Comparison of ENCODE assay signal across 8 cellular contexts in genomic region chr12:132413931-132414588, GRCh38.
DNase-seq lines count a peak whose midpoint lies in the region; ATAC-seq and TF ChIP-seq lines count a peak whose summit lies in the region.

No MANE protein-coding gene starts in this region.

- intact Hi-C loops in right cardiac atrium (cut with DNase I): loop anchor here (2.0 to 10.0 kb wide), 4 partner anchors 111 to 259 kb away; partner anchors contain the start of gene P2RX2 (in 1 of the 4)

- H3F3A ChIP-seq in SK-N-SH (replicated peaks; ENCODE audit: insufficient read depth): no peaks in the 10 kb centered on the region

- H3K9me3 ChIP-seq in SK-N-SH (no peaks in the 10 kb centered on the region), right cardiac atrium (ENCODE audit: control insufficient read depth, low read length) (no peaks in the 10 kb centered on the region)

- H3K9me2 ChIP-seq in SK-N-SH: no peaks in the 10 kb centered on the region

- H3K9ac ChIP-seq in SK-N-SH: no peak overlapping the region

- no peak overlapping the region for H3K4me2 ChIP-seq in SK-N-SH

- WGBS in SK-N-SH (ENCODE audit: low lambda C conversion rate): 19% methylated on average over 8 of the region's 36 CpGs
- WGBS in right cardiac atrium: 36% methylated on average over 36 of the region's 36 CpGs

- H2AFZ ChIP-seq in SK-N-SH (ENCODE audit: low read depth): no peak overlapping the region

- H3K79me2 ChIP-seq in SK-N-SH (ENCODE audit: insufficient read depth): no peaks in the 10 kb centered on the region

- H3K27ac ChIP-seq in SK-N-SH (ENCODE audit: low read depth in 2 of 2, low read length in 1 of 2) (no peak overlapping the region), right cardiac atrium (ENCODE audit: low read length) (no peak overlapping the region)

- ATAC-seq in right cardiac atrium (peak in 1 of 2 donors; percentile 12), HG02970 (IDR thresholded peaks at IDR 0.05; ENCODE audit: low FRiP score, unreplicated experiment) (no peak), HG03139 (IDR thresholded peaks at IDR 0.05; ENCODE audit: unreplicated experiment) (no peak)

- H3K4me3 ChIP-seq in SK-N-SH (ENCODE audit: low read depth in 2 of 2, low read length in 1 of 2) (no peak overlapping the region; a peak in 1 of 4 replicates), right cardiac atrium (ENCODE audit: low read length) (no peak overlapping the region)

- TF ChIP-seq RAD21 in SK-N-SH (IDR thresholded peaks at IDR 0.05; ENCODE audit: low read length): peak; percentile 71

- H4K20me1 ChIP-seq in SK-N-SH (ENCODE audit: insufficient read depth): no peaks in the 10 kb centered on the region

- no peaks in the 10 kb centered on the region; a peak in 1 of 4 replicates for H3K4me1 ChIP-seq in SK-N-SH (ENCODE audit: control insufficient read depth in 1 of 2, insufficient read depth in 2 of 2, low read depth in 1 of 2, low read length in 1 of 2)
- H3K4me1 ChIP-seq in right cardiac atrium (ENCODE audit: control insufficient read depth, insufficient read depth, low read length): no peaks in the 10 kb centered on the region

- no peak for TF ChIP-seq EP300 in SK-N-SH (IDR thresholded peaks at IDR 0.05; ENCODE audit: borderline replicate concordance in 1 of 2, low read depth in 1 of 2, low read length in 1 of 2)

- CTCF ChIA-PET in SK-N-SH (lab: Yijun Ruan, JAX): interaction anchor here (0.6 to 8.2 kb wide), 105 partner anchors 9 to 345 kb away, joined by 3 to 149 read pairs (median 5); partner anchors contain the start of genes LRCOL1 and P2RX2

- POLR2A ChIA-PET in SK-N-SH (lab: Yijun Ruan, JAX): interaction anchor here (0.8 to 1.0 kb wide), 2 partner anchors 204 to 260 kb away, joined by 3 to 4 read pairs; partner anchors contain the start of gene P2RX2

- peak; percentile 57 for TF ChIP-seq CTCF in SK-N-SH (IDR thresholded peaks at IDR 0.05)

- peak; percentile 19 for DNase-seq in stimulated activated CD4-positive, alpha-beta T cell treated with anti-CD3 and anti-CD28 coated beads, Interleukin-4, amount 100 ng/mL, for 24 hours
- no peak for DNase-seq in stimulated activated CD4-positive, alpha-beta T cell treated with anti-CD3 and anti-CD28 coated beads, Interleukin-4, amount 100 ng/mL, for 1 hour
- peak; percentile 81 for DNase-seq in SK-N-SH
- DNase-seq in right cardiac atrium: peak in 2 of 3 donors; percentile 41 to 43
- DNase-seq in activated CD8-positive, alpha-beta memory T cell treated with anti-CD3 and anti-CD28 coated beads, Interleukin-2, amount 50 U/mL, for 4 hours: no peak
- no peak for DNase-seq in HCEC 1CT

- no peaks in the 10 kb centered on the region for H3K36me3 ChIP-seq in SK-N-SH (replicated peaks in 1 of 2; ENCODE audit: control insufficient read depth in 1 of 2, insufficient read depth in 2 of 2, low read length in 1 of 2)

- H3K27me3 ChIP-seq in SK-N-SH (ENCODE audit: insufficient read depth) (peaks cover 29% of the 10 kb centered on the region), right cardiac atrium (ENCODE audit: control insufficient read depth, insufficient read depth) (no peaks in the 10 kb centered on the region)

TF ChIP-seq in SK-N-SH, 30 proteins besides CTCF, POLR2A, EP300 and RAD21:
- TF ChIP-seq CHD2 (IDR thresholded peaks at IDR 0.05; ENCODE audit: low read length, partially characterized antibody) (no peak), RFX5 (IDR thresholded peaks at IDR 0.05; ENCODE audit: low read length) (no peak), FOXM1 (IDR thresholded peaks at IDR 0.05; ENCODE audit: low read depth) (no peak), SMC3 (IDR thresholded peaks at IDR 0.05; ENCODE audit: low read depth, low read length) (peak; percentile 51), FOSL2 (IDR thresholded peaks at IDR 0.05; ENCODE audit: borderline replicate concordance, low read depth) (no peak)
TF ChIP-seq in SK-N-SH: peak in this region for 1.

Comparison
In these comparisons a context has a peak if more than half of its experiments do, and no peak if none do; other contexts are left out.
1. DNase-seq: peak in stimulated activated CD4-positive, alpha-beta T cell treated with anti-CD3 and anti-CD28 coated beads, Interleukin-4, amount 100 ng/mL, for 24 hours (single experiment), SK-N-SH (single experiment) and right cardiac atrium (2 of 3); none in stimulated activated CD4-positive, alpha-beta T cell treated with anti-CD3 and anti-CD28 coated beads, Interleukin-4, amount 100 ng/mL, for 1 hour (single experiment), activated CD8-positive, alpha-beta memory T cell treated with anti-CD3 and anti-CD28 coated beads, Interleukin-2, amount 50 U/mL, for 4 hours (single experiment) and HCEC 1CT (single experiment).